In genomic region chr6:119076966-119077642, GRCh38 we compare ENCODE assay signal across 8 cellular contexts. TPM values are rescaled to one million over a fixed set of nuclear protein-coding genes. Genes with fewer than 3 reads are reported as not detected.
DNase-seq lines count a peak whose midpoint lies in the region; ATAC-seq and TF ChIP-seq lines count a peak whose summit lies in the region.

No MANE protein-coding gene starts in this region.

- WGBS in HUES64: 75% methylated on average over 5 of the region's 6 CpGs

- peak overlapping the region; percentile 64 for H2AFZ ChIP-seq in ACC112 (ENCODE audit: low read length, unreplicated experiment)

- H3K79me2 ChIP-seq in ACC112 (ENCODE audit: control insufficient read depth, insufficient read depth, low read length, unreplicated experiment): no peaks in the 10 kb centered on the region

- no peak overlapping the region for H3K9ac ChIP-seq in HUES64 (ENCODE audit: low read depth, low read length)

- no peak for TF ChIP-seq CTCF in natural killer cell (IDR thresholded peaks at IDR 0.05)

- H3K9me3 Mint-ChIP-seq in natural killer cell: no peaks in the 10 kb centered on the region

- peaks cover 8 to 12% of the 10 kb centered on the region in 2 donors for H3K4me1 Mint-ChIP-seq in natural killer cell

- H3K27ac ChIP-seq in ACC112 (ENCODE audit: low read depth, low read length): no peak overlapping the region
- H3K27ac ChIP-seq in HUES64 (ENCODE audit: low read depth, low read length): no peak overlapping the region

- peaks cover 32 to 33% of the 10 kb centered on the region in 2 donors for H3K27me3 Mint-ChIP-seq in natural killer cell (ENCODE audit: low read depth in 2 of 2)

- peaks cover 6% of the 10 kb centered on the region for H3K4me1 ChIP-seq in ACC112 (ENCODE audit: control insufficient read depth, insufficient read depth, low read length, unreplicated experiment)
- 0 out of 2 replicates have a peak, but pooled peaks cover 3% of the 10 kb centered on the region for H3K4me1 ChIP-seq in HUES64 (ENCODE audit: insufficient read depth, low read length)

- ATAC-seq in natural killer cell: no peak
- ATAC-seq in HG03571 (IDR thresholded peaks at IDR 0.05; ENCODE audit: unreplicated experiment): no peak
- ATAC-seq in GM21619 (IDR thresholded peaks at IDR 0.05; ENCODE audit: unreplicated experiment): no peak

- peak overlapping the region; percentile 79 for H3K4me3 Mint-ChIP-seq in natural killer cell

- H3K36me3 ChIP-seq in ACC112 (ENCODE audit: insufficient read depth, low read length): no peaks in the 10 kb centered on the region
- no peaks in the 10 kb centered on the region for H3K36me3 ChIP-seq in HUES64 (ENCODE audit: insufficient read depth, low read length)

- peaks cover 39% of the 10 kb centered on the region for H3K27me3 ChIP-seq in ACC112 (ENCODE audit: insufficient read depth, low read length)
- peaks cover 37% of the 10 kb centered on the region for H3K27me3 ChIP-seq in HUES64 (ENCODE audit: insufficient read depth, low read length)

- 0 out of 2 replicates have a peak, but pooled peaks cover 4% of the 10 kb centered on the region for H3K9me3 ChIP-seq in HUES64 (ENCODE audit: insufficient read depth, low read depth, low read length)

- no peaks in the 10 kb centered on the region for H3K36me3 Mint-ChIP-seq in natural killer cell

- intact Hi-C loops in natural killer cell (cut with micrococcal nuclease): no loop called here

- H3K4me3 ChIP-seq in ACC112 (ENCODE audit: low read depth, low read length) (peak overlapping the region; percentile 84), HUES64 (ENCODE audit: low read length) (peak overlapping the region; percentile 72)

- DNase-seq in cerebellar cortex (ENCODE audit: low spot score): peak; percentile 53
- no peak for DNase-seq in natural killer cell
- DNase-seq in HCEC 1CT: no peak
- DNase-seq in AG08395 (ENCODE audit: low spot score): no peak

- no peak overlapping the region for H3K27ac Mint-ChIP-seq in natural killer cell

RNA-seq across cellular contexts. Expression of gene FAM184A, which starts 1.4 kb away (rescaled TPM):
- 15.5 TPM for polyA plus RNA-seq in HUES64 (2013, experiment 1 of 2)
- polyA plus RNA-seq in HUES64 (2013, experiment 2 of 2): 19.8 TPM
- under 1 TPM; 0.09 to 0.40 (median 0.20) TPM for total RNA-seq in natural killer cell
